Comparison of ENCODE assay signal across 35 cellular contexts in genomic region chr1:171084879-171085278, GRCh38.
"Had no signal": no experiment of that assay in that cellular context is flagged by ENCODE, and none has a peak within 500 bp of the region (broad histone marks: within the 10 kb centered on the region; RNA-seq: fewer than 3 reads in every experiment).

No MANE protein-coding gene starts in this region.

- H3K9me3 Mint-ChIP-seq: activated B cell treated with CpG ODN at 0.5 μM for 24 hours; activated CD4-positive, alpha-beta memory T cell treated with anti-CD3 and anti-CD28 coated beads for 36 hours; activated CD4-positive, alpha-beta T cell treated with anti-CD3 and anti-CD28 coated beads, Interleukin-2, amount 10 ng/mL, durations not matched to agents 24 days and 14 days; activated CD8-positive, alpha-beta T cell treated with anti-CD3 and anti-CD28 coated beads for 36 hours; activated naive CD4-positive, alpha-beta T cell treated with anti-CD3 and anti-CD28 coated beads for 36 hours; activated naive CD4-positive, alpha-beta T cell treated with anti-CD3 and anti-CD28 coated beads, Interleukin-2, amount 50 U/mL, for 72 hours; activated naive CD8-positive, alpha-beta T cell treated with anti-CD3 and anti-CD28 coated beads for 36 hours; activated T-cell treated with anti-CD3 and anti-CD28 coated beads, Interleukin-2, amount 50 U/mL, for 4 hours; activated T-helper 1 cell treated with anti-CD3 and anti-CD28 coated beads, Interleukin-12 subunit alpha, Interleukin-12 subunit beta, Interleukin-2, Interleukin-4 antibody, amounts not matched to agents 30 ng/mL and 10 ng/mL and 1 ng/mL, durations not matched to agents 14 hours and 24 hours and 36 hours; activated T-helper 17 cell treated with anti-CD3 and anti-CD28 coated beads, Interleukin-2, amount 50 U/mL, for 72 hours; central memory CD8-positive, alpha-beta T cell; T-helper 1 cell treated with Interleukin-12 subunit alpha and Interleukin-12 subunit beta and Interleukin-4 antibody, amounts not matched to agents 30 μg/mL and 1 μg/mL, for 36 hours; T-helper 2 cell treated with Interferon-gamma antibody and Interleukin-4, amounts not matched to agents 5 μg/mL and 100 μg/mL, for 36 hours had no signal

- ATAC-seq: activated CD8-positive, alpha-beta T cell treated with anti-CD3 and anti-CD28 coated beads for 36 hours; activated naive CD4-positive, alpha-beta T cell treated with anti-CD3 and anti-CD28 coated beads, Interleukin-2, amount 50 U/mL, for 72 hours; activated T-cell treated with anti-CD3 and anti-CD28 coated beads, Interleukin-2, amount 50 U/mL, for 4 hours; activated T-cell treated with anti-CD3 and anti-CD28 coated beads, Interleukin-2, amount 50 U/mL, for 72 hours; activated T-helper 17 cell treated with anti-CD3 and anti-CD28 coated beads, Interleukin-2, amount 50 U/mL, for 72 hours had no signal

- H3K4me3 Mint-ChIP-seq: activated B cell treated with CpG ODN at 0.5 μM for 24 hours; activated CD4-positive, alpha-beta memory T cell treated with anti-CD3 and anti-CD28 coated beads for 36 hours; activated CD4-positive, alpha-beta T cell treated with anti-CD3 and anti-CD28 coated beads, Interleukin-2, amount 10 ng/mL, durations not matched to agents 24 days and 14 days; activated CD8-positive, alpha-beta T cell treated with anti-CD3 and anti-CD28 coated beads for 36 hours; activated naive CD4-positive, alpha-beta T cell treated with anti-CD3 and anti-CD28 coated beads for 36 hours; activated naive CD8-positive, alpha-beta T cell treated with anti-CD3 and anti-CD28 coated beads for 36 hours; activated T-cell treated with anti-CD3 and anti-CD28 coated beads, Interleukin-2, amount 50 U/mL, for 4 hours; activated T-cell treated with anti-CD3 and anti-CD28 coated beads, Interleukin-2, amount 50 U/mL, for 72 hours; activated T-helper 1 cell treated with anti-CD3 and anti-CD28 coated beads, Interleukin-12 subunit alpha, Interleukin-12 subunit beta, Interleukin-2, Interleukin-4 antibody, amounts not matched to agents 30 ng/mL and 10 ng/mL and 1 ng/mL, durations not matched to agents 14 hours and 24 hours and 36 hours; activated T-helper 17 cell treated with anti-CD3 and anti-CD28 coated beads, Interleukin-2, amount 50 U/mL, for 72 hours; brain; central memory CD8-positive, alpha-beta T cell; T-helper 1 cell treated with Interleukin-12 subunit alpha and Interleukin-12 subunit beta and Interleukin-4 antibody, amounts not matched to agents 30 μg/mL and 1 μg/mL, for 36 hours; T-helper 2 cell treated with Interferon-gamma antibody and Interleukin-4, amounts not matched to agents 5 μg/mL and 100 μg/mL, for 36 hours had no signal

- H3K4me3 ChIP-seq: adrenal gland, cardiac muscle cell had no signal

- H3K27me3 Mint-ChIP-seq: activated B cell treated with CpG ODN at 0.5 μM for 24 hours; activated CD4-positive, alpha-beta T cell treated with anti-CD3 and anti-CD28 coated beads, Interleukin-2, amount 10 ng/mL, durations not matched to agents 24 days and 14 days; activated CD8-positive, alpha-beta T cell treated with anti-CD3 and anti-CD28 coated beads for 36 hours; activated naive CD8-positive, alpha-beta T cell treated with anti-CD3 and anti-CD28 coated beads for 36 hours; brain had no signal

- DNase-seq: activated B cell treated with CpG ODN at 0.5 μM for 24 hours; activated CD4-positive, alpha-beta memory T cell treated with anti-CD3 and anti-CD28 coated beads for 36 hours; activated CD4-positive, alpha-beta T cell treated with anti-CD3 and anti-CD28 coated beads for 4 hours; activated CD4-positive, alpha-beta T cell treated with anti-CD3 and anti-CD28 coated beads, Interleukin-2, amount 10 ng/mL, durations not matched to agents 24 days and 14 days; activated CD4-positive, alpha-beta T cell treated with anti-CD3 and anti-CD28 coated beads, Interleukin-2, amount 50 U/mL, for 1 hour; activated CD4-positive, alpha-beta T cell treated with anti-CD3 and anti-CD28 coated beads, Interleukin-2, amount 50 U/mL, for 4 hours; activated CD4-positive, CD25-positive, alpha-beta regulatory T cell treated with anti-CD3 and anti-CD28 coated beads, Interleukin-2, amount 50 U/mL, for 72 hours; activated CD8-positive, alpha-beta memory T cell treated with anti-CD3 and anti-CD28 coated beads, Interleukin-2, amount 50 U/mL, for 4 hours; activated CD8-positive, alpha-beta T cell treated with anti-CD3 and anti-CD28 coated beads for 36 hours; activated effector memory CD4-positive, alpha-beta T cell treated with anti-CD3 and anti-CD28 coated beads, Interleukin-2, amount 50 U/mL, for 16 hours; activated gamma-delta T cell treated with Interleukin-2 at 50 U/mL for 16 hours; activated naive CD4-positive, alpha-beta T cell; activated naive CD4-positive, alpha-beta T cell treated with anti-CD3 and anti-CD28 coated beads for 36 hours; activated naive CD4-positive, alpha-beta T cell treated with anti-CD3 and anti-CD28 coated beads, Interleukin-2, amount 50 U/mL, for 16 hours; activated naive CD8-positive, alpha-beta T cell treated with anti-CD3 and anti-CD28 coated beads for 36 hours; activated T-cell treated with anti-CD3 and anti-CD28 coated beads for 4 hours; activated T-cell treated with anti-CD3 and anti-CD28 coated beads, Interleukin-2, amount 50 U/mL, for 1 hour; activated T-cell treated with anti-CD3 and anti-CD28 coated beads, Interleukin-2, amount 50 U/mL, for 4 hours; activated T-cell treated with anti-CD3 and anti-CD28 coated beads, Interleukin-2, amount 50 U/mL, for 72 hours; adrenal gland; amniotic stem cell; aorta; caudate nucleus; cerebellar nuclear complex; T-helper 1 cell; T-helper 2 cell; T-helper 9 cell had no signal

- H3K27ac Mint-ChIP-seq: activated B cell treated with CpG ODN at 0.5 μM for 24 hours; activated CD4-positive, alpha-beta memory T cell treated with anti-CD3 and anti-CD28 coated beads for 36 hours; activated CD4-positive, alpha-beta T cell treated with anti-CD3 and anti-CD28 coated beads, Interleukin-2, amount 10 ng/mL, durations not matched to agents 24 days and 14 days; activated CD8-positive, alpha-beta T cell treated with anti-CD3 and anti-CD28 coated beads for 36 hours; activated naive CD4-positive, alpha-beta T cell treated with anti-CD3 and anti-CD28 coated beads for 36 hours; activated naive CD4-positive, alpha-beta T cell treated with anti-CD3 and anti-CD28 coated beads, Interleukin-2, amount 50 U/mL, for 72 hours; activated naive CD8-positive, alpha-beta T cell treated with anti-CD3 and anti-CD28 coated beads for 36 hours; activated T-cell treated with anti-CD3 and anti-CD28 coated beads, Interleukin-2, amount 50 U/mL, for 72 hours; activated T-helper 1 cell treated with anti-CD3 and anti-CD28 coated beads, Interleukin-12 subunit alpha, Interleukin-12 subunit beta, Interleukin-2, Interleukin-4 antibody, amounts not matched to agents 30 ng/mL and 10 ng/mL and 1 ng/mL, durations not matched to agents 14 hours and 24 hours and 36 hours; activated T-helper 17 cell treated with anti-CD3 and anti-CD28 coated beads, Interleukin-2, amount 50 U/mL, for 72 hours; brain; T-helper 1 cell treated with Interleukin-12 subunit alpha and Interleukin-12 subunit beta and Interleukin-4 antibody, amounts not matched to agents 30 μg/mL and 1 μg/mL, for 36 hours; T-helper 2 cell treated with Interferon-gamma antibody and Interleukin-4, amounts not matched to agents 5 μg/mL and 100 μg/mL, for 36 hours had no signal

- H3K36me3 Mint-ChIP-seq: activated CD4-positive, alpha-beta memory T cell treated with anti-CD3 and anti-CD28 coated beads for 36 hours; activated naive CD4-positive, alpha-beta T cell treated with anti-CD3 and anti-CD28 coated beads, Interleukin-2, amount 50 U/mL, for 72 hours; activated naive CD8-positive, alpha-beta T cell treated with anti-CD3 and anti-CD28 coated beads for 36 hours; brain had no signal

- H3K4me1 Mint-ChIP-seq: activated B cell treated with CpG ODN at 0.5 μM for 24 hours; activated CD4-positive, alpha-beta T cell treated with anti-CD3 and anti-CD28 coated beads, Interleukin-2, amount 10 ng/mL, durations not matched to agents 24 days and 14 days; activated naive CD8-positive, alpha-beta T cell treated with anti-CD3 and anti-CD28 coated beads for 36 hours; activated T-helper 17 cell treated with anti-CD3 and anti-CD28 coated beads, Interleukin-2, amount 50 U/mL, for 72 hours; central memory CD8-positive, alpha-beta T cell had no signal
